ENCODE assay signal across 1 cellular context in the genomic region with DNA sequence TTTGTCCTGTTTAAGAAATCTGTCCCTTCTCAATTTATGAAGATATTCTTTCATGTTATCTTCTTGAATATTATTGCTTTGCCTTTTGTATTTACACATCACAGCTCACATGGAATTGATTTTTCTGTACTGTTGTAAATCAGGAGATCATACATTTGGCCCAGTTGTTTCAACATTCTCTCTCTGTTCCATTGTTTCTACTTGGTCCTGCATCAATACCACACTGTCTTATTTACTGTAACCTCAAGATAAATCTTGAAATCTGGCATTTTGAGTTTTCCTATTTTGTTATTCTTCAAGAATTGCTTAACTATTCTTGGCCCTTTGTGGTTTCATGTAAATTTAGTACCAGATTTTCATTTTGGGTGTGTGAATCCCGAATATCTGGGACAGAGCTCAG.
TF ChIP-seq lines count a peak whose summit lies in the region.

No MANE protein-coding gene starts in this region.

TF ChIP-seq in endothelial cell of umbilical vein, 7 proteins besides CTCF, POLR2A, EP300 and RAD21 (continued from another document):
- TF ChIP-seq, protein P1, sequence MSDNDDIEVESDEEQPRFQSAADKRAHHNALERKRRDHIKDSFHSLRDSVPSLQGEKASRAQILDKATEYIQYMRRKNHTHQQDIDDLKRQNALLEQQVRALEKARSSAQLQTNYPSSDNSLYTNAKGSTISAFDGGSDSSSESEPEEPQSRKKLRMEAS (IDR thresholded peaks at IDR 0.05; ENCODE audit: insufficient read depth, insufficient read length), result no peak
- no peak for TF ChIP-seq MYC (IDR thresholded peaks at IDR 0.05; ENCODE audit: low read depth, low read length)
TF ChIP-seq in endothelial cell of umbilical vein: peak in this region for 0.
